In the genomic region with DNA sequence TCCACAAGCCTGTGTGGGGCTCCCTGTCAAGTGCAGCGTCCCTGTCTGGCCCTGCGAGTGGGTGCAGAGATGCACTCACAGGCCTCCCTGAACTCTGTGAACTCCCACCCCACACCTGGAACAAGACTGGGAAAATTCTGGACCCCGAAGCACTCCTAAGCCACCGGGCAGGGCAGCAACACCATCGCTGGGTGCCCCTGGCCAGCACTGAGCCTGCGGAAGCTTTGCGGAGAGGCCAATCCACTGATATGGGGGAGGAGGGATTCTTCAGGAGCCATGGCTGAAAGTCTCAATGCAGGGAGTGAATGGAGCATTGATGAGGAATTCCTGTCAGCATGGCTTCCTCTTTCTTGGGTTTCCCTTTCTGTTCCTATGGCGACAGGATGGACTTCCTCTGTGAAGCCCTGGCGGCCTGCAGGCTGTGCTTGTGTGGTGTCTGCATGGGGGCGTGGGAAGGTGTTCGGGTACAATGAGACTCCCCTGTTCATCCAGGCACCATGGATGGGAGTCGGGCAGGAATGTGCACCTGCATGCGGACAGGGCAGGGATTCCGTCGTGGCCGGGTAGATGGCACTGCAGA, we compare ENCODE assay signal across 19 cellular contexts. TPM values are rescaled to one million over a fixed set of nuclear protein-coding genes. Genes with fewer than 3 reads are reported as not detected.
DNase-seq lines count a peak whose midpoint lies in the region; ATAC-seq and TF ChIP-seq lines count a peak whose summit lies in the region.
"Had no signal": no experiment of that assay in that cellular context is flagged by ENCODE, and none has a peak within 500 bp of the region (broad histone marks: within the 10 kb centered on the region; RNA-seq: fewer than 3 reads in every experiment).

No MANE protein-coding gene starts in this region.

- no peak overlapping the region for H3K4ac ChIP-seq in mesendoderm (ENCODE audit: low read depth, low read length)

- no peak overlapping the region for H4K5ac ChIP-seq in mesendoderm (ENCODE audit: low read length)

- no peaks in the 10 kb centered on the region for H3K27me3 ChIP-seq in right atrium auricular region
- H3K27me3 ChIP-seq in mesendoderm (ENCODE audit: insufficient read depth, low read length, poor library complexity), result no peaks in the 10 kb centered on the region
- H3K27me3 ChIP-seq: cardiac muscle cell had no signal

- H3K56ac ChIP-seq in mesendoderm (ENCODE audit: low read length), result no peak overlapping the region

- no peak overlapping the region for H3K4me3 Mint-ChIP-seq in activated B cell treated with CpG ODN at 0.5 μM for 24 hours
- H3K4me3 Mint-ChIP-seq: activated naive CD8-positive, alpha-beta T cell treated with anti-CD3 and anti-CD28 coated beads for 36 hours had no signal

- H3K18ac ChIP-seq in mesendoderm (ENCODE audit: low read length), result no peak overlapping the region

- no peaks in the 10 kb centered on the region for H3K27me3 Mint-ChIP-seq in activated B cell treated with CpG ODN at 0.5 μM for 24 hours
- H3K27me3 Mint-ChIP-seq: activated naive CD8-positive, alpha-beta T cell treated with anti-CD3 and anti-CD28 coated beads for 36 hours had no signal

- H3K4me1 Mint-ChIP-seq in activated B cell treated with CpG ODN at 0.5 μM for 24 hours, result peaks cover 72% of the 10 kb centered on the region

- H4K8ac ChIP-seq in mesendoderm (ENCODE audit: low read depth, low read length), result no peak overlapping the region

- H3K36me3 Mint-ChIP-seq in activated B cell treated with CpG ODN at 0.5 μM for 24 hours (ENCODE audit: low read depth), result peaks cover 64% of the 10 kb centered on the region

- peak overlapping the region; percentile 9 for H3K27ac Mint-ChIP-seq in activated B cell treated with CpG ODN at 0.5 μM for 24 hours
- H3K27ac Mint-ChIP-seq: activated naive CD8-positive, alpha-beta T cell treated with anti-CD3 and anti-CD28 coated beads for 36 hours had no signal

- DNase-seq in right atrium auricular region (ENCODE audit: low spot score) (no peak), Right ventricle myocardium superior (no peak), activated B cell treated with CpG ODN at 0.5 μM for 24 hours (no peak), mesendoderm (peak; percentile 47), pons (ENCODE audit: low spot score) (no peak), NCI-H69 (lab: John Stamatoyannopoulos, UW) (no peak), head of caudate nucleus (no peak)
- DNase-seq: activated CD4-positive, alpha-beta T cell treated with anti-CD3 and anti-CD28 coated beads for 1 hour; activated naive CD8-positive, alpha-beta T cell treated with anti-CD3 and anti-CD28 coated beads for 36 hours; DMS153; glutamatergic neuron; KG1; kidney glomerular epithelial cell; NCI-H1694 treated with DMSO at 0.1 percent for 48 hours; OCI-M1; stimulated activated CD4-positive, alpha-beta T cell treated with anti-CD3 and anti-CD28 coated beads, Interleukin-2, amount 100 ng/mL, for 48 hours had no signal

- intact Hi-C loops in Right ventricle myocardium superior (cut with DNase I) (loop anchor here (5.0 kb wide), 1 partner anchor 76 kb away; no protein-coding TSS in a partner anchor), activated B cell treated with CpG ODN at 0.5 μM for 24 hours (cut with micrococcal nuclease) (no loop called here), head of caudate nucleus (cut with DNase I) (loop anchor here (10.0 kb wide), 1 partner anchor 203 kb away; no protein-coding TSS in a partner anchor)

- CTCF ChIA-PET in activated B cell treated with CpG ODN at 0.5 μM for 24 hours (lab: Charles Lee), result no interaction called here

- H3K9ac ChIP-seq in mesendoderm (ENCODE audit: low read length), result no peak overlapping the region

- no peak overlapping the region for H2AK5ac ChIP-seq in mesendoderm (ENCODE audit: low read length)

- no peaks in the 10 kb centered on the region for H3K9me3 ChIP-seq in right atrium auricular region
- H3K9me3 ChIP-seq: HAP-1 had no signal

- H3K23ac ChIP-seq in mesendoderm (ENCODE audit: low read length), result no peak overlapping the region

- H3K27ac ChIP-seq in right atrium auricular region (peak overlapping the region; percentile 73 to 77), mesendoderm (ENCODE audit: low read depth, low read length) (no peak overlapping the region)
- H3K27ac ChIP-seq: cardiac muscle cell had no signal

- no peak overlapping the region for H2BK120ac ChIP-seq in mesendoderm (ENCODE audit: low read depth, low read length)

- ATAC-seq in Right ventricle myocardium superior (ENCODE audit: poor library complexity) (no peak), activated B cell treated with CpG ODN at 0.5 μM for 24 hours (ENCODE audit: low read depth) (no peak), GM21360 (IDR thresholded peaks at IDR 0.05; ENCODE audit: unreplicated experiment) (no peak)

- H3K79me2 ChIP-seq in mesendoderm (ENCODE audit: control insufficient read depth, insufficient read depth, low read length), result peaks cover 7% of the 10 kb centered on the region

- H2BK5ac ChIP-seq in mesendoderm (ENCODE audit: low read length), result no peak overlapping the region

- H3K9me3 Mint-ChIP-seq in activated B cell treated with CpG ODN at 0.5 μM for 24 hours, result no peaks in the 10 kb centered on the region
- H3K9me3 Mint-ChIP-seq: activated naive CD8-positive, alpha-beta T cell treated with anti-CD3 and anti-CD28 coated beads for 36 hours had no signal

- H3K79me1 ChIP-seq in mesendoderm (ENCODE audit: low read length), result peaks cover 4% of the 10 kb centered on the region

- TF ChIP-seq CTCF in right atrium auricular region (IDR thresholded peaks at IDR 0.05) (no peak), activated B cell treated with CpG ODN at 0.5 μM for 24 hours (IDR thresholded peaks at IDR 0.05) (no peak)

- H3K4me1 ChIP-seq in right atrium auricular region (peaks cover 0 to 83% of the 10 kb centered on the region in 2 donors), mesendoderm (ENCODE audit: control insufficient read depth, low read depth, low read length) (no peaks in the 10 kb centered on the region)
- H3K4me1 ChIP-seq: HAP-1 had no signal

- WGBS in mesendoderm (ENCODE audit: extremely low coverage, insufficient coverage, low lambda C conversion rate), result no CpG with 5 or more reads among the region's 16 CpGs

- no peak overlapping the region for H3K4me2 ChIP-seq in mesendoderm (ENCODE audit: low read length)

- H3K36me3 ChIP-seq in right atrium auricular region (peaks cover 63% of the 10 kb centered on the region), mesendoderm (ENCODE audit: control insufficient read depth, insufficient read depth, low read length) (peaks cover 2% of the 10 kb centered on the region)
- H3K36me3 ChIP-seq: HAP-1 had no signal

- H3K4me3 ChIP-seq in right atrium auricular region, result no peak overlapping the region
- no peak overlapping the region for H3K4me3 ChIP-seq in mesendoderm (ENCODE audit: low read length)
- H3K4me3 ChIP-seq: cardiac muscle cell, HAP-1 had no signal

- H2BK15ac ChIP-seq in mesendoderm (replicated peaks; ENCODE audit: low read depth), result no peak overlapping the region

- POLR2A ChIA-PET in activated B cell treated with CpG ODN at 0.5 μM for 24 hours (lab: Charles Lee), result no interaction called here

RNA-seq across cellular contexts. Expression of gene TRIB2, which starts 15.1 kb away (rescaled TPM):
- total RNA-seq in right atrium auricular region (10 to 100 TPM; 33.5 to 55.7 TPM), Right ventricle myocardium superior (32.1 TPM), activated B cell treated with CpG ODN at 0.5 μM for 24 hours (17.7 and 19.3 TPM in 2 replicates)
- polyA plus RNA-seq in mesendoderm (2013, experiment 1 of 2), result 26.0 TPM
- polyA plus RNA-seq in mesendoderm (2013, experiment 2 of 2), result 27.0 TPM
